In the genomic region with DNA sequence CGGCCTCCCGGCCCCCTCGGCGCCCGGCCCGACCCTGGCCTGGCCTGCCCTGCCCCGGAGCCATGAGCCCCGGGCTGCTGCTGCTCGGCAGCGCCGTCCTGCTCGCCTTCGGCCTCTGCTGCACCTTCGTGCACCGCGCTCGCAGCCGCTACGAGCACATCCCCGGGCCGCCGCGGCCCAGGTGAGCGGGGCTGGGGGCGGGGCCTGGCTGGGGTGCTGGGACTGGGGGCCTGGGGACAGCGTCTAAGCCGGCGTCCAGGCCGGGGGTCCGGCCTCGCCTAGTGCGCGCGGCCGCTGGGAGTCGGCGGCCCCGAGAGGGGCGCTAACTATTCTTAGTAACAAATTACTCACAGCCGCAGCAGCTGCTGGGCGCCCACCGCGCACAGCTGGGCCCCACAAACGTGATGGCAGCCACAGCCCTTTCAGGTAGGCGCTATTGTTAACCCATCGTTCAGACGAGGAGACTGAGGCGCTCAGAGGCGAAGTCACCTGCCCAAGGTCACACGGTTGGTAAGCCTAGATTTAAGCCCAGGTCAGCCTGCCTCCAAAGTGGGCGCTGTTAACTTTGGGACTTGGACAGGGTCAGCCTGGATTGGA, we compare ENCODE assay signal across 8 cellular contexts. TPM values are rescaled to one million over a fixed set of nuclear protein-coding genes. Genes with fewer than 3 reads are reported as not detected.
DNase-seq lines count a peak whose midpoint lies in the region; ATAC-seq and TF ChIP-seq lines count a peak whose summit lies in the region.

No MANE protein-coding gene starts in this region.

- peak overlapping the region; percentile 68 for H3K4me3 Mint-ChIP-seq in CD8-positive, alpha-beta T cell

- ATAC-seq in CD8-positive, alpha-beta T cell = peak; percentile 22
- ATAC-seq in GM19467 (IDR thresholded peaks at IDR 0.05; ENCODE audit: unreplicated experiment) (peak; percentile 14), left lobe of liver (no peak)

- H3K27ac Mint-ChIP-seq in CD8-positive, alpha-beta T cell = no peak overlapping the region

- no peak for TF ChIP-seq POLR2A in sigmoid colon (IDR thresholded peaks at IDR 0.05)

- 4 to 6% methylated on average over 51 of the region's 51 CpGs for WGBS in sigmoid colon, 2 donors

- H3K27me3 ChIP-seq in CD8-positive, alpha-beta T cell (ENCODE audit: insufficient read depth, low read length) = no peaks in the 10 kb centered on the region
- peaks cover 0 to 7% (median 0%) of the 10 kb centered on the region in 3 donors for H3K27me3 ChIP-seq in sigmoid colon

- peak overlapping the region; percentile 31 for H3K27ac ChIP-seq in CD8-positive, alpha-beta T cell (ENCODE audit: low read depth, low read length)
- H3K27ac ChIP-seq in sigmoid colon = peak overlapping the region; percentile 59 to 83 (median 66)

- CTCF ChIA-PET in CD8-positive, alpha-beta T cell (lab: Charles Lee) = interaction anchor here (0.9 to 2.2 kb wide), 3 partner anchors 78 to 196 kb away, joined by 3 to 11 read pairs (median 5); no protein-coding TSS in a partner anchor

- H3K27me3 Mint-ChIP-seq in CD8-positive, alpha-beta T cell (ENCODE audit: low read depth) = peaks cover 13% of the 10 kb centered on the region

- H3K4me1 Mint-ChIP-seq in CD8-positive, alpha-beta T cell (ENCODE audit: low read depth) = peaks cover 16% of the 10 kb centered on the region

- H3K4me1 ChIP-seq in CD8-positive, alpha-beta T cell (ENCODE audit: insufficient read depth, low read length) = peaks cover 8% of the 10 kb centered on the region
- peaks cover 0 to 17% (median 14%) of the 10 kb centered on the region in 4 donors for H3K4me1 ChIP-seq in sigmoid colon

- no peaks in the 10 kb centered on the region for H3K9me3 Mint-ChIP-seq in CD8-positive, alpha-beta T cell

- no peaks in the 10 kb centered on the region for H3K36me3 ChIP-seq in CD8-positive, alpha-beta T cell (ENCODE audit: insufficient read depth, low read length)
- no peaks in the 10 kb centered on the region for H3K36me3 ChIP-seq in sigmoid colon

- intact Hi-C loops in CD8-positive, alpha-beta T cell (cut with DNase I, micrococcal nuclease) = loop anchor here (1.0 to 10.0 kb wide), 12 partner anchors 79 to 1980 kb away; a partner anchor contains a TSS
- intact Hi-C loops in sigmoid colon (cut with DNase I) = loop anchor here (5.0 kb wide), 2 partner anchors 108 to 128 kb away; a partner anchor contains a TSS

- POLR2A ChIA-PET in CD8-positive, alpha-beta T cell (lab: Charles Lee) = interaction anchor here (0.9 to 1.3 kb wide), 2 partner anchors 81 to 203 kb away, joined by 4 to 6 read pairs; a partner anchor contains a TSS

- TF ChIP-seq CTCF in CD8-positive, alpha-beta T cell (IDR thresholded peaks at IDR 0.05) = no peak
- TF ChIP-seq CTCF in epithelial cell of proximal tubule (conservative IDR thresholded peaks at IDR 0.05; ENCODE audit: low read depth, low read length) (no peak), sigmoid colon (IDR thresholded peaks at IDR 0.05) (no peak)

- TF ChIP-seq EP300 in sigmoid colon (IDR thresholded peaks at IDR 0.05) = no peak

- H3K4me3 ChIP-seq in CD8-positive, alpha-beta T cell (ENCODE audit: low read depth, low read length) = peak overlapping the region; percentile 74
- peak overlapping the region; percentile 50 for H3K4me3 ChIP-seq in Jurkat, Clone E6-1 (ENCODE audit: low read length)
- H3K4me3 ChIP-seq in epithelial cell of proximal tubule (ENCODE audit: low read depth, low read length) = peak overlapping the region; percentile 55
- peak overlapping the region; percentile 45 to 96 (median 87) for H3K4me3 ChIP-seq in sigmoid colon

- peaks cover 3% of the 10 kb centered on the region for H3K36me3 Mint-ChIP-seq in CD8-positive, alpha-beta T cell

- H3K9me3 ChIP-seq in CD8-positive, alpha-beta T cell (ENCODE audit: low read length) = no peaks in the 10 kb centered on the region
- no peaks in the 10 kb centered on the region for H3K9me3 ChIP-seq in sigmoid colon

- DNase-seq in CD8-positive, alpha-beta T cell = no peak
- DNase-seq in Jurkat, Clone E6-1 (ENCODE audit: low read depth, low spot score) = no peak
- DNase-seq in epithelial cell of proximal tubule (ENCODE audit: low read depth) = no peak
- no peak for DNase-seq in sigmoid colon
- no peak for DNase-seq in left lobe of liver (ENCODE audit: low spot score)
- no peak for DNase-seq in NCI-H2107 (lab: John Stamatoyannopoulos, UW)
- DNase-seq in EL = no peak

RNA-seq across cellular contexts. Expression of a gene that starts 0.4 kb away (rescaled TPM):
- total RNA-seq in CD8-positive, alpha-beta T cell = under 1 TPM; 0.19 to 0.30 TPM
- 0.57 TPM for polyA plus RNA-seq in Jurkat, Clone E6-1 (2012; ENCODE audit: insufficient read depth, insufficient read length)
- total RNA-seq in epithelial cell of proximal tubule (under 0.01 TPM in 1 of 2 replicates, not detected in the other), sigmoid colon (1 to 10 TPM in 3 of 4 donors, under 1 TPM in 1; 0.36 to 2.0 (median 1.6) TPM), left lobe of liver (1.5 TPM)
- under 1 TPM in 2 of 3 donors, not detected in 1; under 0.01 to 0.35 TPM for polyA plus RNA-seq in sigmoid colon

RNA-seq across cellular contexts. Expression of a gene that starts 39.5 kb away (rescaled TPM):
- total RNA-seq in CD8-positive, alpha-beta T cell = under 1 TPM in 1 of 2 experiments, not detected in 1; 0.11 TPM
- polyA plus RNA-seq in Jurkat, Clone E6-1 (2012; ENCODE audit: insufficient read depth, insufficient read length) = not detected
- 0.87 and 4.9 TPM in 2 replicates for total RNA-seq in epithelial cell of proximal tubule
- 10 to 100 TPM in 1 of 4 donors, 1 to 10 TPM in 3; 3.6 to 10.8 (median 7.0) TPM for total RNA-seq in sigmoid colon
- polyA plus RNA-seq in sigmoid colon = under 1 TPM in 1 of 3 donors, not detected in 2; 0.80 TPM
- 0.96 TPM for total RNA-seq in left lobe of liver
